23 cellular contexts compared by ENCODE assay signal in the genomic region with DNA sequence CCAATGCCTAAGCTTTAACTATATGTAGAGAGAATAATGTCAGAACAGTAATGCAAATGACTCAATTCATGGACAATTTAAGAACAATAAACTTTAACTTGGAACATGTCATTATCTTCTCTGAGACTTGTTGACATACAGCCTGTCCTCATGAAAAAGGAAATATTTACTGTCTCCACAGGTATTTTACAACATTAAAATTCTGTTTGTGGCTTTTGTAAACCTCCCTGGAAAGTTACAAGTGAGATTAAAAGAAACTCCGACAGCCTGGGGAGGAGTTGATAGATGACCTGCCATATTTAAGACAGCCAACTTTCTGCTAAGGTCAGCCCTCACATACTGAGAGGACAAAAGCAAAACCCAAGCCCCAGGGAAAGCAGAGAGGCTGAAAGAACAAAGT.
"Had no signal": no experiment of that assay in that cellular context is flagged by ENCODE, and none has a peak within 500 bp of the region (broad histone marks: within the 10 kb centered on the region; RNA-seq: fewer than 3 reads in every experiment).

No MANE protein-coding gene starts in this region.

- H3K27me3 ChIP-seq: esophagus muscularis mucosa, hepatocyte, right lobe of liver, suprapubic skin had no signal

- H3K4me1 Mint-ChIP-seq: activated CD4-positive, alpha-beta T cell treated with anti-CD3 and anti-CD28 coated beads, Interleukin-2, amount 10 ng/mL, durations not matched to agents 24 days and 14 days; activated naive CD4-positive, alpha-beta T cell treated with anti-CD3 and anti-CD28 coated beads, Interleukin-2, amount 10 ng/mL, durations not matched to agents 7 days and 5 days; activated naive CD8-positive, alpha-beta T cell treated with anti-CD3 and anti-CD28 coated beads, Interleukin-2, amount 50 U/mL, for 24 hours; naive B cell; stimulated activated naive CD8-positive, alpha-beta T cell treated with anti-CD3 and anti-CD28 coated beads, Interleukin-15, amount 100 ng/mL, for 72 hours had no signal

- H2AFZ ChIP-seq: hepatocyte had no signal

- H3K4me3 Mint-ChIP-seq: activated CD4-positive, alpha-beta T cell treated with anti-CD3 and anti-CD28 coated beads, Interleukin-2, amount 10 ng/mL, durations not matched to agents 24 days and 14 days; activated CD8-positive, alpha-beta T cell treated with anti-CD3 and anti-CD28 coated beads for 36 hours; activated naive CD4-positive, alpha-beta T cell treated with anti-CD3 and anti-CD28 coated beads, Interleukin-2, amount 10 ng/mL, durations not matched to agents 7 days and 5 days; activated naive CD8-positive, alpha-beta T cell treated with anti-CD3 and anti-CD28 coated beads, Interleukin-2, amount 50 U/mL, for 24 hours; activated T-cell treated with anti-CD3 and anti-CD28 coated beads, Interleukin-2, amount 50 U/mL, for 24 hours; naive B cell; stimulated activated naive CD8-positive, alpha-beta T cell treated with anti-CD3 and anti-CD28 coated beads, Interleukin-15, amount 100 ng/mL, for 72 hours; type B pancreatic cell had no signal

- FAIRE-seq: bronchial epithelial cell, endothelial cell of umbilical vein had no signal

- H3K79me2 ChIP-seq: hepatocyte had no signal

- H3K27me3 Mint-ChIP-seq: activated CD4-positive, alpha-beta T cell treated with anti-CD3 and anti-CD28 coated beads, Interleukin-2, amount 10 ng/mL, durations not matched to agents 24 days and 14 days; activated CD8-positive, alpha-beta T cell treated with anti-CD3 and anti-CD28 coated beads for 36 hours; activated naive CD4-positive, alpha-beta T cell treated with anti-CD3 and anti-CD28 coated beads, Interleukin-2, amount 10 ng/mL, durations not matched to agents 7 days and 5 days; activated naive CD8-positive, alpha-beta T cell treated with anti-CD3 and anti-CD28 coated beads, Interleukin-2, amount 50 U/mL, for 24 hours; activated T-cell treated with anti-CD3 and anti-CD28 coated beads, Interleukin-2, amount 50 U/mL, for 24 hours; naive B cell; stimulated activated naive CD8-positive, alpha-beta T cell treated with anti-CD3 and anti-CD28 coated beads, Interleukin-15, amount 100 ng/mL, for 72 hours; type B pancreatic cell had no signal

- DNase-seq: activated CD4-positive, alpha-beta T cell treated with anti-CD3 and anti-CD28 coated beads, Interleukin-2, amount 10 ng/mL, durations not matched to agents 24 days and 14 days; activated CD8-positive, alpha-beta T cell treated with anti-CD3 and anti-CD28 coated beads for 36 hours; activated effector memory CD4-positive, alpha-beta T cell treated with Interleukin-2 at 50 U/mL for 16 hours; activated naive CD4-positive, alpha-beta T cell treated with anti-CD3 and anti-CD28 coated beads, Interleukin-2, amount 10 ng/mL, durations not matched to agents 7 days and 5 days; activated naive CD8-positive, alpha-beta T cell treated with anti-CD3 and anti-CD28 coated beads, Interleukin-2, amount 50 U/mL, for 24 hours; activated T-cell treated with anti-CD3 and anti-CD28 coated beads, Interleukin-2, amount 50 U/mL, for 24 hours; anterior cingulate cortex; cerebellar nuclear complex; cortex of kidney; effector CD4-positive, alpha-beta T cell; mesenchymal stem cell; mucosa of descending colon; naive B cell; right lobe of liver; stimulated activated CD4-positive, alpha-beta T cell treated with anti-CD3 and anti-CD28 coated beads, Interleukin-4, amount 100 ng/mL, for 1 hour; stimulated activated naive CD8-positive, alpha-beta T cell treated with anti-CD3 and anti-CD28 coated beads, Interleukin-15, amount 100 ng/mL, for 72 hours had no signal

- H3K9me3 ChIP-seq: esophagus muscularis mucosa, mucosa of descending colon, right lobe of liver, suprapubic skin had no signal

- ATAC-seq: activated CD8-positive, alpha-beta T cell treated with anti-CD3 and anti-CD28 coated beads for 36 hours; activated naive CD8-positive, alpha-beta T cell treated with anti-CD3 and anti-CD28 coated beads, Interleukin-2, amount 50 U/mL, for 24 hours; mucosa of descending colon; right lobe of liver; stimulated activated naive CD8-positive, alpha-beta T cell treated with anti-CD3 and anti-CD28 coated beads, Interleukin-15, amount 100 ng/mL, for 72 hours had no signal

- H3K36me3 ChIP-seq: esophagus muscularis mucosa, right lobe of liver, suprapubic skin had no signal

- H3K4me2 ChIP-seq: hepatocyte, smooth muscle cell had no signal

- H3K4me1 ChIP-seq: esophagus muscularis mucosa, right lobe of liver, suprapubic skin had no signal

- H3K36me3 Mint-ChIP-seq: activated naive CD4-positive, alpha-beta T cell treated with anti-CD3 and anti-CD28 coated beads, Interleukin-2, amount 10 ng/mL, durations not matched to agents 7 days and 5 days; naive B cell; type B pancreatic cell had no signal

- H3K4me3 ChIP-seq: esophagus muscularis mucosa, hepatocyte, mucosa of descending colon, right lobe of liver, smooth muscle cell, suprapubic skin had no signal

- H3K27ac Mint-ChIP-seq: activated CD4-positive, alpha-beta T cell treated with anti-CD3 and anti-CD28 coated beads, Interleukin-2, amount 10 ng/mL, durations not matched to agents 24 days and 14 days; activated CD8-positive, alpha-beta T cell treated with anti-CD3 and anti-CD28 coated beads for 36 hours; activated naive CD4-positive, alpha-beta T cell treated with anti-CD3 and anti-CD28 coated beads, Interleukin-2, amount 10 ng/mL, durations not matched to agents 7 days and 5 days; activated naive CD8-positive, alpha-beta T cell treated with anti-CD3 and anti-CD28 coated beads, Interleukin-2, amount 50 U/mL, for 24 hours; activated T-cell treated with anti-CD3 and anti-CD28 coated beads, Interleukin-2, amount 50 U/mL, for 24 hours; naive B cell; stimulated activated naive CD8-positive, alpha-beta T cell treated with anti-CD3 and anti-CD28 coated beads, Interleukin-15, amount 100 ng/mL, for 72 hours; type B pancreatic cell had no signal

- H3K27ac ChIP-seq: esophagus muscularis mucosa, hepatocyte, right lobe of liver, suprapubic skin had no signal
